ENCODE assay signal across 21 cellular contexts in genomic region chr11:8066036-8066910, GRCh38. TPM values are rescaled to one million over a fixed set of nuclear protein-coding genes. Genes with fewer than 3 reads are reported as not detected.
DNase-seq lines count a peak whose midpoint lies in the region; ATAC-seq, FAIRE-seq and TF ChIP-seq lines count a peak whose summit lies in the region.
"Had no signal": no experiment of that assay in that cellular context is flagged by ENCODE, and none has a peak within 500 bp of the region (broad histone marks: within the 10 kb centered on the region; RNA-seq: fewer than 3 reads in every experiment).

No MANE protein-coding gene starts in this region.

- peaks cover 9% of the 10 kb centered on the region for H3K27me3 Mint-ChIP-seq in activated naive CD8-positive, alpha-beta T cell treated with anti-CD3 and anti-CD28 coated beads for 36 hours

- WGBS in GM23248 (ENCODE audit: low coverage in 1 of 2, low lambda C conversion rate in 2 of 2, missing lambda C conversion rate in 2 of 2), 2 experiments = 82 to 83% methylated on average over 17 of the region's 17 CpGs
- WGBS in sigmoid colon, 2 donors = 69 to 80% methylated on average over 17 of the region's 17 CpGs
- 90% methylated on average over 17 of the region's 17 CpGs for WGBS in smooth muscle cell (ENCODE audit: low lambda C conversion rate)

- H3K9ac ChIP-seq in GM23248 (no peak overlapping the region), smooth muscle cell (ENCODE audit: low read depth) (no peak overlapping the region)
- H3K9ac ChIP-seq: BLaER1 treated with 17β-estradiol and CSF1 and Interleukin-3, amounts not matched to agents 10 nM and 100 nM had no signal

- H3F3A ChIP-seq in GM23248 (ENCODE audit: insufficient read depth) (peaks cover 27% of the 10 kb centered on the region), smooth muscle cell (ENCODE audit: low read depth) (no peaks in the 10 kb centered on the region)

- no peak overlapping the region for H3K4me2 ChIP-seq in GM23248 (ENCODE audit: unreplicated experiment)
- no peak overlapping the region for H3K4me2 ChIP-seq in smooth muscle cell
- H3K4me2 ChIP-seq: BLaER1 treated with 17β-estradiol and CSF1 and Interleukin-3, amounts not matched to agents 10 nM and 100 nM had no signal

- POLR2A ChIA-PET in Panc1 (lab: Charles Lee) = interaction anchor here (0.7 kb wide), 1 partner anchor 1674 kb away, joined by 3 read pairs; no protein-coding TSS in a partner anchor

- no peak overlapping the region for H3K27ac ChIP-seq in GM23248
- no peak overlapping the region for H3K27ac ChIP-seq in Panc1 (ENCODE audit: low read length)
- peak overlapping the region in 1 of 4 donors; percentile 77 for H3K27ac ChIP-seq in sigmoid colon
- H3K27ac ChIP-seq in smooth muscle cell (ENCODE audit: low read depth) = no peak overlapping the region
- H3K27ac ChIP-seq: BLaER1 treated with 17β-estradiol and CSF1 and Interleukin-3, amounts not matched to agents 10 nM and 100 nM; SK-N-MC; suprapubic skin; WERI-Rb-1 had no signal

- H3K27me3 ChIP-seq in GM23248 (replicated peaks; ENCODE audit: insufficient read depth) (no peaks in the 10 kb centered on the region), Panc1 (ENCODE audit: control insufficient read depth, insufficient read depth, low read length) (peaks cover 9% of the 10 kb centered on the region; the same call in 1 of the 2 replicates), sigmoid colon (no peaks in the 10 kb centered on the region), smooth muscle cell (ENCODE audit: low read depth) (no peaks in the 10 kb centered on the region)
- H3K27me3 ChIP-seq: BLaER1 treated with 17β-estradiol and CSF1 and Interleukin-3, amounts not matched to agents 10 nM and 100 nM; heart left ventricle; suprapubic skin had no signal

- H3K4me3 Mint-ChIP-seq in activated naive CD8-positive, alpha-beta T cell treated with anti-CD3 and anti-CD28 coated beads for 36 hours = no peak overlapping the region
- H3K4me3 Mint-ChIP-seq: activated CD4-positive, alpha-beta T cell treated with anti-CD3 and anti-CD28 coated beads, Interleukin-2, amount 10 ng/mL, durations not matched to agents 24 days and 14 days; mesothelial cell of epicardium; naive thymus-derived CD8-positive, alpha-beta T cell had no signal

- DNase-seq in GM23248 (peak; percentile 34), Panc1 (ENCODE audit: low read depth, low spot score) (no peak), fibroblast of mammary gland (ENCODE audit: low read depth) (peak; percentile 21), sigmoid colon (peak; percentile 58), GM12892 (ENCODE audit: insufficient read length) (no peak), smooth muscle cell (lab: John Stamatoyannopoulos, UW; ENCODE audit: unreplicated experiment) (no peak)
- DNase-seq in activated naive CD8-positive, alpha-beta T cell treated with anti-CD3 and anti-CD28 coated beads for 36 hours = no peak
- DNase-seq: activated CD4-positive, alpha-beta T cell treated with anti-CD3 and anti-CD28 coated beads, Interleukin-2, amount 10 ng/mL, durations not matched to agents 24 days and 14 days; cerebellar nuclear complex; heart left ventricle; naive thymus-derived CD8-positive, alpha-beta T cell; NCI-H1694 treated with DMSO at 0.1 percent for 48 hours; NCI-H2171 treated with DMSO at 0.1 percent for 48 hours; NCI-H526; WERI-Rb-1 had no signal

- TF ChIP-seq POLR2A in sigmoid colon (IDR thresholded peaks at IDR 0.05) (no peak), GM12892 (IDR thresholded peaks at IDR 0.05; ENCODE audit: low read depth, low read length) (no peak)

- H3K79me2 ChIP-seq in GM23248 (ENCODE audit: insufficient read depth) (no peaks in the 10 kb centered on the region), smooth muscle cell (ENCODE audit: low read depth) (no peaks in the 10 kb centered on the region)

- no peaks in the 10 kb centered on the region for H3K9me2 ChIP-seq in GM23248 (ENCODE audit: insufficient read depth)

- no peaks in the 10 kb centered on the region for H3K4me1 Mint-ChIP-seq in activated naive CD8-positive, alpha-beta T cell treated with anti-CD3 and anti-CD28 coated beads for 36 hours
- H3K4me1 Mint-ChIP-seq: activated CD4-positive, alpha-beta T cell treated with anti-CD3 and anti-CD28 coated beads, Interleukin-2, amount 10 ng/mL, durations not matched to agents 24 days and 14 days; naive thymus-derived CD8-positive, alpha-beta T cell had no signal

- H3K4me3 ChIP-seq in GM23248 = no peak overlapping the region
- H3K4me3 ChIP-seq in Panc1 (ENCODE audit: low read depth in 2 of 2, low read length in 2 of 2) = no peak overlapping the region
- no peak overlapping the region for H3K4me3 ChIP-seq in fibroblast of mammary gland (ENCODE audit: control insufficient read depth, low read depth, low read length)
- H3K4me3 ChIP-seq in sigmoid colon = no peak overlapping the region
- no peak overlapping the region for H3K4me3 ChIP-seq in smooth muscle cell
- H3K4me3 ChIP-seq: BLaER1 treated with 17β-estradiol and CSF1 and Interleukin-3, amounts not matched to agents 10 nM and 100 nM; GM12878; heart left ventricle; SK-N-MC; suprapubic skin had no signal

- TF ChIP-seq CTCF in Panc1 (IDR thresholded peaks at IDR 0.05) (no peak), fibroblast of mammary gland (conservative IDR thresholded peaks at IDR 0.05; ENCODE audit: control insufficient read depth, insufficient read depth, low read depth, low read length) (no peak), sigmoid colon (IDR thresholded peaks at IDR 0.05) (no peak), smooth muscle cell (IDR thresholded peaks at IDR 0.05; ENCODE audit: borderline replicate concordance, insufficient read depth, poor library complexity, severe bottlenecking) (no peak)

- H3K9me3 ChIP-seq in GM23248 (ENCODE audit: low read depth) (no peaks in the 10 kb centered on the region), Panc1 (ENCODE audit: control insufficient read depth, insufficient read depth, low read depth, low read length) (no peaks in the 10 kb centered on the region), sigmoid colon (no peaks in the 10 kb centered on the region), smooth muscle cell (replicated peaks; ENCODE audit: low read depth) (no peaks in the 10 kb centered on the region)
- H3K9me3 ChIP-seq: BLaER1 treated with 17β-estradiol and CSF1 and Interleukin-3, amounts not matched to agents 10 nM and 100 nM; heart left ventricle; suprapubic skin had no signal

- no TSS peak for BruUV-seq in Panc1 (replicated peaks; lab: Mats Ljungman, UMichigan)

- H4K20me1 ChIP-seq in GM23248 (ENCODE audit: insufficient read depth) (no peaks in the 10 kb centered on the region), smooth muscle cell (ENCODE audit: low read depth) (no peaks in the 10 kb centered on the region)
- H4K20me1 ChIP-seq: BLaER1 treated with 17β-estradiol and CSF1 and Interleukin-3, amounts not matched to agents 10 nM and 100 nM had no signal

- H3K4me1 ChIP-seq in GM23248 (ENCODE audit: insufficient read depth) (peaks cover 30% of the 10 kb centered on the region), Panc1 (ENCODE audit: control insufficient read depth, insufficient read depth, low read length) (no peaks in the 10 kb centered on the region), sigmoid colon (peaks cover 0 to 63% (median 52%) of the 10 kb centered on the region in 4 donors), smooth muscle cell (ENCODE audit: low read depth) (peaks cover 12% of the 10 kb centered on the region)

- no peaks in the 10 kb centered on the region for H3K36me3 Mint-ChIP-seq in activated naive CD8-positive, alpha-beta T cell treated with anti-CD3 and anti-CD28 coated beads for 36 hours
- H3K36me3 Mint-ChIP-seq: mesothelial cell of epicardium; naive thymus-derived CD8-positive, alpha-beta T cell had no signal

- TF ChIP-seq EP300 in sigmoid colon (IDR thresholded peaks at IDR 0.05) = no peak

- ATAC-seq in Panc1 = peak; percentile 47
- ATAC-seq: GM12878; left lobe of liver; naive thymus-derived CD8-positive, alpha-beta T cell had no signal

- no peaks in the 10 kb centered on the region for H3K36me3 ChIP-seq in GM23248 (ENCODE audit: low read depth)
- no peaks in the 10 kb centered on the region for H3K36me3 ChIP-seq in Panc1 (ENCODE audit: control insufficient read depth, insufficient read depth, low read length)
- no peaks in the 10 kb centered on the region for H3K36me3 ChIP-seq in sigmoid colon
- H3K36me3 ChIP-seq in smooth muscle cell (ENCODE audit: low read depth) = no peaks in the 10 kb centered on the region
- H3K36me3 ChIP-seq: BLaER1 treated with 17β-estradiol and CSF1 and Interleukin-3, amounts not matched to agents 10 nM and 100 nM; heart left ventricle; suprapubic skin; WERI-Rb-1 had no signal

- in situ Hi-C loops in GM23248 (cut with MboI) (no loop called here), Panc1 (cut with HindIII; ENCODE audit: low pct_unique_long_range_greater_than_20kb, low sequenced_read_pairs) (no loop called here)

- H3K27ac Mint-ChIP-seq in activated naive CD8-positive, alpha-beta T cell treated with anti-CD3 and anti-CD28 coated beads for 36 hours = no peak overlapping the region
- H3K27ac Mint-ChIP-seq: activated CD4-positive, alpha-beta T cell treated with anti-CD3 and anti-CD28 coated beads, Interleukin-2, amount 10 ng/mL, durations not matched to agents 24 days and 14 days had no signal

- no peaks in the 10 kb centered on the region for H3K9me3 Mint-ChIP-seq in activated naive CD8-positive, alpha-beta T cell treated with anti-CD3 and anti-CD28 coated beads for 36 hours
- H3K9me3 Mint-ChIP-seq: activated CD4-positive, alpha-beta T cell treated with anti-CD3 and anti-CD28 coated beads, Interleukin-2, amount 10 ng/mL, durations not matched to agents 24 days and 14 days; mesothelial cell of epicardium had no signal

- CTCF ChIA-PET in Panc1 (lab: Charles Lee) = interaction anchor here (0.5 to 1.0 kb wide), 3 partner anchors 33 to 37 kb away, joined by 3 to 8 read pairs (median 4); no protein-coding TSS in a partner anchor

- intact Hi-C loops in Panc1 (cut with micrococcal nuclease; ENCODE audit: unreplicated experiment) (no loop called here), sigmoid colon (cut with DNase I) (no loop called here)

- no peak for FAIRE-seq in GM12892 (lab: Jason Lieb, UNC)
- FAIRE-seq: GM12878 had no signal

- H2AFZ ChIP-seq in GM23248 (no peak overlapping the region), smooth muscle cell (ENCODE audit: low read depth) (no peak overlapping the region)

RNA-seq across cellular contexts. Expression of gene TUB, which starts 14.7 kb away (rescaled TPM):
- total RNA-seq in GM23248 (2014; rRNA removed; shearing (Covaris generic)) = 12.3 and 12.9 TPM in 2 replicates
- 3.3 and 3.8 TPM in 2 replicates for polyA plus RNA-seq in GM23248 (2016; fragmentation: Nextera tagmentation; extraction: Ambion mirVana)
- total RNA-seq in Panc1 (2021; ENCODE audit: unreplicated experiment) = 4.3 TPM
- polyA plus RNA-seq in Panc1 (2012; ENCODE audit: insufficient read length) = 2.3 TPM
- 10 to 100 TPM in 2 of 4 donors, 1 to 10 TPM in 2; 6.7 to 18.3 (median 11.6) TPM for total RNA-seq in sigmoid colon
- 1 to 10 TPM in 2 of 3 donors, under 1 TPM in 1; 0.23 to 1.8 (median 1.8) TPM for polyA plus RNA-seq in sigmoid colon
- total RNA-seq in activated naive CD8-positive, alpha-beta T cell treated with anti-CD3 and anti-CD28 coated beads for 36 hours = under 1 TPM; 0.19 to 0.34 TPM
- polyA plus RNA-seq in GM12892 (2012; ENCODE audit: missing spikeins) = 0.08 TPM
- total RNA-seq in smooth muscle cell = 9.5 and 11.5 TPM in 2 replicates
- polyA plus RNA-seq in smooth muscle cell = 5.2 and 6.0 TPM in 2 replicates
- total RNA-seq: GM12878; naive thymus-derived CD8-positive, alpha-beta T cell had no signal

Comparison
In these comparisons a context has a peak if more than half of its experiments do, and no peak if none do; other contexts are left out.
1. DNase-seq: peak in GM23248 (single experiment), fibroblast of mammary gland (single experiment) and sigmoid colon (single experiment); none in Panc1 (single experiment), activated naive CD8-positive, alpha-beta T cell treated with anti-CD3 and anti-CD28 coated beads for 36 hours (single experiment), GM12892 (single experiment) and smooth muscle cell (single experiment).